8 cellular contexts compared by ENCODE assay signal in genomic region chr13:113448885-113449692, GRCh38. TPM values are rescaled to one million over a fixed set of nuclear protein-coding genes. Genes with fewer than 3 reads are reported as not detected.
DNase-seq lines count a peak whose midpoint lies in the region; ATAC-seq and TF ChIP-seq lines count a peak whose summit lies in the region.

No MANE protein-coding gene starts in this region.

- no peaks in the 10 kb centered on the region for H3K27me3 ChIP-seq in BLaER1 treated with 17β-estradiol and CSF1 and Interleukin-3, amounts not matched to agents 10 nM and 100 nM
- H3K27me3 ChIP-seq in HCT116 (ENCODE audit: insufficient read depth, low read length): no peaks in the 10 kb centered on the region

- H4K20me1 ChIP-seq in BLaER1 treated with 17β-estradiol and CSF1 and Interleukin-3, amounts not matched to agents 10 nM and 100 nM: no peaks in the 10 kb centered on the region
- H4K20me1 ChIP-seq in HCT116 (ENCODE audit: insufficient read depth): no peaks in the 10 kb centered on the region

- TF ChIP-seq RAD21 in HCT116 (IDR thresholded peaks at IDR 0.05; ENCODE audit: low read depth): no peak

- peak overlapping the region; percentile 76 to 95 (median 88) for H3K27ac ChIP-seq in BLaER1 treated with 17β-estradiol and CSF1 and Interleukin-3, amounts not matched to agents 10 nM and 100 nM
- H3K27ac ChIP-seq in HCT116 (ENCODE audit: low read depth, low read length): peak overlapping the region; percentile 94

- no peaks in the 10 kb centered on the region for H3K4me1 Mint-ChIP-seq in activated CD4-positive, alpha-beta T cell treated with anti-CD3 and anti-CD28 coated beads, Interleukin-2, amount 10 ng/mL, durations not matched to agents 24 days and 14 days

- no peaks in the 10 kb centered on the region for H3K27me3 Mint-ChIP-seq in activated CD4-positive, alpha-beta T cell treated with anti-CD3 and anti-CD28 coated beads, Interleukin-2, amount 10 ng/mL, durations not matched to agents 24 days and 14 days

- peaks cover 48 to 97% (median 91%) of the 10 kb centered on the region in 10 experiments for H3K4me1 ChIP-seq in BLaER1 treated with 17β-estradiol and CSF1 and Interleukin-3, amounts not matched to agents 10 nM and 100 nM
- peaks cover 9 to 24% of the 10 kb centered on the region in 2 experiments for H3K4me1 ChIP-seq in HCT116 (ENCODE audit: control insufficient read depth in 1 of 2, insufficient read depth in 2 of 2, low read length in 2 of 2)

- H3K9ac ChIP-seq in BLaER1 treated with 17β-estradiol and CSF1 and Interleukin-3, amounts not matched to agents 10 nM and 100 nM: peak overlapping the region; percentile 72 to 85 (median 79)
- peak overlapping the region; percentile 92 for H3K9ac ChIP-seq in HCT116 (ENCODE audit: low read length)

- TF ChIP-seq CTCF in HCT116 (IDR thresholded peaks at IDR 0.05 in 2 of 3, conservative IDR thresholded peaks at IDR 0.05 in 1 of 3; ENCODE audit: borderline replicate concordance in 1 of 3, insufficient read depth in 1 of 3, low read depth in 2 of 3, low read length in 2 of 3): no peak
- no peak for TF ChIP-seq CTCF in GM10266 (IDR thresholded peaks at IDR 0.05; ENCODE audit: control insufficient read depth, insufficient read depth, low read depth, missing control alignments)

- H2AFZ ChIP-seq in HCT116 (ENCODE audit: low read depth, low read length, poor library complexity, severe bottlenecking): no peak overlapping the region

- H3K9me3 Mint-ChIP-seq in activated CD4-positive, alpha-beta T cell treated with anti-CD3 and anti-CD28 coated beads, Interleukin-2, amount 10 ng/mL, durations not matched to agents 24 days and 14 days: peaks cover 3% of the 10 kb centered on the region

- TF ChIP-seq POLR2A in HCT116 (IDR thresholded peaks at IDR 0.05; ENCODE audit: borderline replicate concordance, extremely low read depth, insufficient read depth, insufficient read length): no peak

- H3K36me3 ChIP-seq in BLaER1 treated with 17β-estradiol and CSF1 and Interleukin-3, amounts not matched to agents 10 nM and 100 nM: peaks cover 3 to 17% (median 11%) of the 10 kb centered on the region in 11 experiments; a peak in 14 of 22 replicates
- no peaks in the 10 kb centered on the region for H3K36me3 ChIP-seq in HCT116 (ENCODE audit: control insufficient read depth in 1 of 2, insufficient read depth in 2 of 2, low read length in 2 of 2)

- peak; percentile 84 for ATAC-seq in HCT116
- ATAC-seq in esophagus mucosa: peak; percentile 88

- peaks cover 2% of the 10 kb centered on the region for H3K36me3 Mint-ChIP-seq in activated CD4-positive, alpha-beta T cell treated with anti-CD3 and anti-CD28 coated beads, Interleukin-2, amount 10 ng/mL, durations not matched to agents 24 days and 14 days (ENCODE audit: low read depth)

- no peaks in the 10 kb centered on the region for H3K9me3 ChIP-seq in BLaER1 treated with 17β-estradiol and CSF1 and Interleukin-3, amounts not matched to agents 10 nM and 100 nM (replicated peaks in 1 of 11)
- H3K9me3 ChIP-seq in HCT116 (ENCODE audit: control insufficient read depth in 1 of 2, insufficient read depth in 1 of 2, low read depth in 1 of 2, low read length in 2 of 2): peaks cover 0 to 6% of the 10 kb centered on the region in 2 experiments; a peak in 1 of 4 replicates

- H3K79me2 ChIP-seq in HCT116 (ENCODE audit: insufficient read depth, low read length): peaks cover 10% of the 10 kb centered on the region

- peak overlapping the region; percentile 49 to 75 (median 61) for H3K4me3 ChIP-seq in BLaER1 treated with 17β-estradiol and CSF1 and Interleukin-3, amounts not matched to agents 10 nM and 100 nM
- H3K4me3 ChIP-seq in HCT116 (replicated peaks in 1 of 2; ENCODE audit: low read depth in 1 of 2, low read length in 2 of 2): peak overlapping the region; percentile 92 to 97

- peak overlapping the region; percentile 83 to 100 (median 97) for H3K4me2 ChIP-seq in BLaER1 treated with 17β-estradiol and CSF1 and Interleukin-3, amounts not matched to agents 10 nM and 100 nM
- peak overlapping the region; percentile 85 for H3K4me2 ChIP-seq in HCT116 (ENCODE audit: low read length)

- CTCF ChIA-PET in HCT116 (lab: Charles Lee): interaction anchor here (0.7 kb wide), 1 partner anchor 809 kb away, joined by 3 read pairs; no protein-coding TSS in a partner anchor

- peak overlapping the region; percentile 37 for H3K4me3 Mint-ChIP-seq in activated CD4-positive, alpha-beta T cell treated with anti-CD3 and anti-CD28 coated beads, Interleukin-2, amount 10 ng/mL, durations not matched to agents 24 days and 14 days

- no TSS peak for BruUV-seq in HCT116 (replicated peaks; lab: Mats Ljungman, UMichigan)

- H3K9me2 ChIP-seq in HCT116 (ENCODE audit: insufficient read depth): no peaks in the 10 kb centered on the region

- POLR2A ChIA-PET in HCT116 (lab: Charles Lee): interaction anchor here (1.3 kb wide), 1 partner anchor 38 kb away, joined by 5 read pairs; no protein-coding TSS in a partner anchor

- RAD21 ChIA-PET in HCT116 (lab: Charles Lee; ENCODE audit: low non-redundant PET in 1 of 2, low total read pairs in 2 of 2, uncharacterized antibody in 2 of 2, unreplicated experiment in 2 of 2): no interaction called here

- intact Hi-C loops in HCT116 (cut with micrococcal nuclease): loop anchor here (1.0 to 2.0 kb wide), 5 partner anchors 38 to 506 kb away; partner anchors contain the start of genes LAMP1 and PCID2
- intact Hi-C loops in activated CD4-positive, alpha-beta T cell treated with anti-CD3 and anti-CD28 coated beads, Interleukin-2, amount 10 ng/mL, durations not matched to agents 24 days and 14 days (cut with micrococcal nuclease): no loop called here

- peak; percentile 96 for DNase-seq in HCT116 (ENCODE audit: low read depth, low spot score)
- peak; percentile 86 for DNase-seq in NCI-H2227 treated with DMSO at 0.1 percent for 48 hours (lab: John Stamatoyannopoulos, UW)
- peak; percentile 73 for DNase-seq in activated CD4-positive, alpha-beta T cell treated with anti-CD3 and anti-CD28 coated beads, Interleukin-2, amount 10 ng/mL, durations not matched to agents 24 days and 14 days
- peak; percentile 3 for DNase-seq in stimulated activated CD8-positive, alpha-beta memory T cell treated with anti-CD3 and anti-CD28 coated beads, Interleukin-12 subunit alpha, Interleukin-12 subunit beta, amount 100 ng/mL, for 4 hours (ENCODE audit: low read depth)
- no peak for DNase-seq in GM10266 (ENCODE audit: extremely low spot score)
- no peak for DNase-seq in GM19240 (ENCODE audit: insufficient read length, low spot score)

- H3K27ac Mint-ChIP-seq in activated CD4-positive, alpha-beta T cell treated with anti-CD3 and anti-CD28 coated beads, Interleukin-2, amount 10 ng/mL, durations not matched to agents 24 days and 14 days: no peak overlapping the region

TF ChIP-seq in HCT116, 20 proteins besides CTCF, POLR2A, EP300 and RAD21 (continues in another document):
- TF ChIP-seq SP1 (IDR thresholded peaks at IDR 0.05; ENCODE audit: low read depth): no peak
- TF ChIP-seq ELF1 (IDR thresholded peaks at IDR 0.05; ENCODE audit: borderline replicate concordance, low read depth): no peak
- TF ChIP-seq TCF7L2 (IDR thresholded peaks at IDR 0.05; ENCODE audit: borderline replicate concordance, extremely low read depth, insufficient read depth, insufficient read length): no peak
- TF ChIP-seq CEBPB (IDR thresholded peaks at IDR 0.05; ENCODE audit: low read depth): no peak
- TF ChIP-seq JUND (IDR thresholded peaks at IDR 0.05): no peak
- TF ChIP-seq ZFX (IDR thresholded peaks at IDR 0.05): peak; percentile 67; the same call in 1 of the 2 replicates
- TF ChIP-seq, protein P1, sequence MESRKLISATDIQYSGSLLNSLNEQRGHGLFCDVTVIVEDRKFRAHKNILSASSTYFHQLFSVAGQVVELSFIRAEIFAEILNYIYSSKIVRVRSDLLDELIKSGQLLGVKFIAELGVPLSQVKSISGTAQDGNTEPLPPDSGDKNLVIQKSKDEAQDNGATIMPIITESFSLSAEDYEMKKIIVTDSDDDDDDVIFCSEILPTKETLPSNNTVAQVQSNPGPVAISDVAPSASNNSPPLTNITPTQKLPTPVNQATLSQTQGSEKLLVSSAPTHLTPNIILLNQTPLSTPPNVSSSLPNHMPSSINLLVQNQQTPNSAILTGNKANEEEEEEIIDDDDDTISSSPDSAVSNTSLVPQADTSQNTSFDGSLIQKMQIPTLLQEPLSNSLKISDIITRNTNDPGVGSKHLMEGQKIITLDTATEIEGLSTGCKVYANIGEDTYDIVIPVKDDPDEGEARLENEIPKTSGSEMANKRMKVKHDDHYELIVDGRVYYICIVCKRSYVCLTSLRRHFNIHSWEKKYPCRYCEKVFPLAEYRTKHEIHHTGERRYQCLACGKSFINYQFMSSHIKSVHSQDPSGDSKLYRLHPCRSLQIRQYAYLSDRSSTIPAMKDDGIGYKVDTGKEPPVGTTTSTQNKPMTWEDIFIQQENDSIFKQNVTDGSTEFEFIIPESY (IDR thresholded peaks at IDR 0.05; ENCODE audit: extremely low read depth, insufficient replicate concordance, low read length): peak; percentile 33
- peak; percentile 84 for TF ChIP-seq POLR2AphosphoS5 (IDR thresholded peaks at IDR 0.05; ENCODE audit: low read depth, low read length)
- no peak for TF ChIP-seq FOSL1 (IDR thresholded peaks at IDR 0.05; ENCODE audit: low read depth)
- TF ChIP-seq EZH2phosphoT487 (IDR thresholded peaks at IDR 0.05; ENCODE audit: borderline replicate concordance): no peak
- TF ChIP-seq ZNF274 (IDR thresholded peaks at IDR 0.05; ENCODE audit: low read depth, low read length): no peak
- TF ChIP-seq EZH2 (IDR thresholded peaks at IDR 0.05): no peak
- no peak for TF ChIP-seq CBX3 (IDR thresholded peaks at IDR 0.05; ENCODE audit: low read depth)
- TF ChIP-seq YY1 (IDR thresholded peaks at IDR 0.05; ENCODE audit: extremely low read depth, insufficient replicate concordance, low read depth, low read length): no peak
- TF ChIP-seq SIN3A (IDR thresholded peaks at IDR 0.05; ENCODE audit: low read depth): no peak
- TF ChIP-seq, protein P2, sequence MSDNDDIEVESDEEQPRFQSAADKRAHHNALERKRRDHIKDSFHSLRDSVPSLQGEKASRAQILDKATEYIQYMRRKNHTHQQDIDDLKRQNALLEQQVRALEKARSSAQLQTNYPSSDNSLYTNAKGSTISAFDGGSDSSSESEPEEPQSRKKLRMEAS (IDR thresholded peaks at IDR 0.05): no peak

RNA-seq across cellular contexts. Expression of gene ADPRHL1, which starts 4.2 kb away (rescaled TPM):
- total RNA-seq in HCT116 (2021; ENCODE audit: unreplicated experiment) (12.6 TPM), esophagus mucosa (2.5 TPM)
- polyA plus RNA-seq in HCT116 (2012): 11.4 and 11.8 TPM in 2 replicates
- 0.62 and 0.86 TPM in 2 replicates for total RNA-seq in activated CD4-positive, alpha-beta T cell treated with anti-CD3 and anti-CD28 coated beads, Interleukin-2, amount 10 ng/mL, durations not matched to agents 24 days and 14 days

RNA-seq across cellular contexts. Expression of gene DCUN1D2, which starts 41.4 kb away (rescaled TPM):
- total RNA-seq in HCT116 (2021; ENCODE audit: unreplicated experiment) (25.4 TPM), esophagus mucosa (8.4 TPM)
- polyA plus RNA-seq in HCT116 (2012): 9.2 and 11.2 TPM in 2 replicates
- total RNA-seq in activated CD4-positive, alpha-beta T cell treated with anti-CD3 and anti-CD28 coated beads, Interleukin-2, amount 10 ng/mL, durations not matched to agents 24 days and 14 days: 21.4 and 29.9 TPM in 2 replicates

Comparison
In these comparisons a context has a peak if more than half of its experiments do, and no peak if none do; other contexts are left out.
1. DNase-seq: peak in HCT116 (single experiment), NCI-H2227 treated with DMSO at 0.1 percent for 48 hours (single experiment), activated CD4-positive, alpha-beta T cell treated with anti-CD3 and anti-CD28 coated beads, Interleukin-2, amount 10 ng/mL, durations not matched to agents 24 days and 14 days (single experiment) and stimulated activated CD8-positive, alpha-beta memory T cell treated with anti-CD3 and anti-CD28 coated beads, Interleukin-12 subunit alpha, Interleukin-12 subunit beta, amount 100 ng/mL, for 4 hours (single experiment); none in GM10266 (single experiment) and GM19240 (single experiment).